24 cellular contexts compared by ENCODE assay signal in the genomic region with DNA sequence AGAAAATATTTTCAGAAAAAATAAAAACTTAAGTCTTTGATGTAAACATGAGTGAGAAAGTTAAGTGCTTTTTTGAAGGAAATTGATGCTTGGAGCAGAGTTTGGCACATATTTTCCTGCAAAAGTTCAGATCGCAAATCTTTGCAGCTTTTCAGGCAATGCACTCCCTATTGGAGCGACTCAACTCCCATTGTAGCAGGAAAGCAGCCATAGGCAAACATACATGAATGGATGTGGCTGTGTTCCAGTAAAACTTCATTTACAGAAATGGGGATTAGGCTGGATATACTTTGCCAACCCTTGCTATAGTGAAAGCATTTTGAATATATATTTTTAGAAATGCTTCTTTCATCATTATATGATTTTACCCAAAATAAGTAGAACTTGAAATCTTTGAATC.
"Had no signal": no experiment of that assay in that cellular context is flagged by ENCODE, and none has a peak within 500 bp of the region (broad histone marks: within the 10 kb centered on the region; RNA-seq: fewer than 3 reads in every experiment).

No MANE protein-coding gene starts in this region.

- H3K36me3 ChIP-seq: pancreas, uterus had no signal

- DNase-seq: dorsolateral prefrontal cortex; effector CD4-positive, alpha-beta T cell; esophagus squamous epithelium; foreskin melanocyte; left lung; mesenchymal stem cell; mucosa of descending colon; naive B cell; pancreas; stimulated activated CD4-positive, alpha-beta T cell treated with anti-CD3 and anti-CD28 coated beads, Interleukin-12 subunit alpha, Interleukin-12 subunit beta, amount 100 ng/mL, for 4 hours; stimulated activated CD4-positive, alpha-beta T cell treated with anti-CD3 and anti-CD28 coated beads, Interleukin-1b, Interleukin-23, amount 100 ng/mL, for 48 hours; stimulated activated CD4-positive, alpha-beta T cell treated with anti-CD3 and anti-CD28 coated beads, Interleukin-4, amount 100 ng/mL, for 1 hour; stimulated activated CD8-positive, alpha-beta memory T cell treated with anti-CD3 and anti-CD28 coated beads, Interleukin-4, amount 100 ng/mL, for 48 hours; stimulated activated naive CD4-positive, alpha-beta T cell; stimulated activated naive CD8-positive, alpha-beta T cell treated with anti-CD3 and anti-CD28 coated beads, Interleukin-15, amount 100 ng/mL, for 72 hours; transverse colon; upper lobe of right lung; uterus had no signal

- H3K9me3 ChIP-seq: esophagus squamous epithelium, left lung, mucosa of descending colon, neutrophil, pancreas, suprapubic skin, transverse colon, upper lobe of right lung, uterus had no signal

- H3K27ac ChIP-seq: dorsolateral prefrontal cortex, epithelial cell of prostate, left lung, neutrophil, pancreas, suprapubic skin, transverse colon, upper lobe of right lung, uterus had no signal

- ATAC-seq: left lung; mucosa of descending colon; natural killer cell treated with Interleukin-12 subunit alpha and Interleukin-12 subunit beta and Interleukin-15 and Interleukin-18, amount 100 ng/mL, for 72 hours; pancreas; sciatic nerve; stimulated activated naive CD8-positive, alpha-beta T cell treated with anti-CD3 and anti-CD28 coated beads, Interleukin-15, amount 100 ng/mL, for 72 hours; upper lobe of right lung had no signal

- H3K27me3 ChIP-seq: dorsolateral prefrontal cortex, esophagus squamous epithelium, left lung, neutrophil, pancreas, suprapubic skin, transverse colon, upper lobe of right lung, uterus had no signal

- H3K4me3 ChIP-seq: dorsolateral prefrontal cortex, left lung, mucosa of descending colon, pancreas, smooth muscle cell, suprapubic skin, transverse colon, upper lobe of right lung, uterus had no signal

- H3K4me2 ChIP-seq: smooth muscle cell had no signal

- H3K4me1 ChIP-seq: left lung, pancreas, upper lobe of right lung, uterus had no signal
